13 cellular contexts compared by ENCODE assay signal in the genomic region with DNA sequence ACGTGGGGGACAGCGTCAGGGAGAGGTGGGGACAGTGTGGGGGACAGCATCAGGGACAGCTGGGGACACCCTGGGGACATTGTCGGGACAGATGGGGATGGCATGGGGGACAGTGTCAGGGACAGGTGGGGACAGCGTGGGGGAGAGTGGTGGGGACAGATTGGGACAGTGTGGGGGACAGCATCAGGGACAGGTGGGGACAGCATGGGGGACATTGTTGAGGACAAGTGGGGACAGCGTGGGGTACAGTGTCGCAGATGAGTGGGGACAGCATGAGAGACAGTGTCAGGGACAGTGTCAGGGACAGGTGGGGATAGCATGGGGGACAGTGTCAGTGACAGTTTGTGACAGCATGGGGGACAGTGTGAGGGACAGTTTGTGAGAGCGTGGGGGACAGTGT.
"Had no signal": no experiment of that assay in that cellular context is flagged by ENCODE, and none has a peak within 500 bp of the region (broad histone marks: within the 10 kb centered on the region; RNA-seq: fewer than 3 reads in every experiment).

No MANE protein-coding gene starts in this region.

- H3K36me3 ChIP-seq: left ventricle myocardium inferior, right atrium auricular region, uterus, WERI-Rb-1 had no signal

- H3K27me3 ChIP-seq: right atrium auricular region, uterus had no signal

- H3K4me1 Mint-ChIP-seq: activated CD4-positive, alpha-beta memory T cell treated with anti-CD3 and anti-CD28 coated beads, Interleukin-2, amount 10 ng/mL, durations not matched to agents 7 days and 5 days; nephron had no signal

- ATAC-seq: activated T-cell treated with anti-CD3 and anti-CD28 coated beads, Interleukin-2, amount 50 U/mL, for 4 hours had no signal

- H3K9me3 ChIP-seq: left ventricle myocardium inferior, right atrium auricular region, SK-N-SH, uterus had no signal

- H3K4me1 ChIP-seq: left ventricle myocardium inferior, uterus had no signal

- H3K27ac Mint-ChIP-seq: activated CD4-positive, alpha-beta memory T cell treated with anti-CD3 and anti-CD28 coated beads, Interleukin-2, amount 10 ng/mL, durations not matched to agents 7 days and 5 days; memory B cell; nephron had no signal

- DNase-seq: activated CD4-positive, alpha-beta memory T cell treated with anti-CD3 and anti-CD28 coated beads, Interleukin-2, amount 10 ng/mL, durations not matched to agents 7 days and 5 days; activated CD4-positive, alpha-beta T cell treated with anti-CD3 and anti-CD28 coated beads for 4 hours; activated T-cell treated with anti-CD3 and anti-CD28 coated beads, Interleukin-2, amount 50 U/mL, for 4 hours; hippocampal formation; left ventricle myocardium inferior; occipital lobe; SK-N-SH; small intestine; uterus; WERI-Rb-1 had no signal

- H3K9me3 Mint-ChIP-seq: activated CD4-positive, alpha-beta memory T cell treated with anti-CD3 and anti-CD28 coated beads, Interleukin-2, amount 10 ng/mL, durations not matched to agents 7 days and 5 days; activated T-cell treated with anti-CD3 and anti-CD28 coated beads, Interleukin-2, amount 50 U/mL, for 4 hours; memory B cell had no signal

- H3K4me3 Mint-ChIP-seq: activated CD4-positive, alpha-beta memory T cell treated with anti-CD3 and anti-CD28 coated beads, Interleukin-2, amount 10 ng/mL, durations not matched to agents 7 days and 5 days; activated T-cell treated with anti-CD3 and anti-CD28 coated beads, Interleukin-2, amount 50 U/mL, for 4 hours; memory B cell; nephron had no signal

- H3K9ac ChIP-seq: SK-N-SH had no signal

- H3K4me3 ChIP-seq: left ventricle myocardium inferior, right atrium auricular region, uterus had no signal

- H3K27me3 Mint-ChIP-seq: activated CD4-positive, alpha-beta memory T cell treated with anti-CD3 and anti-CD28 coated beads, Interleukin-2, amount 10 ng/mL, durations not matched to agents 7 days and 5 days; memory B cell had no signal

- H3K27ac ChIP-seq: left ventricle myocardium inferior, right atrium auricular region, uterus, WERI-Rb-1 had no signal
